In genomic region chr3:160108357-160108756, GRCh38 we compare ENCODE assay signal across 18 cellular contexts.
"Had no signal": no experiment of that assay in that cellular context is flagged by ENCODE, and none has a peak within 500 bp of the region (broad histone marks: within the 10 kb centered on the region; RNA-seq: fewer than 3 reads in every experiment).

No MANE protein-coding gene starts in this region.

- H3K4me1 ChIP-seq: foreskin keratinocyte, right atrium auricular region, thyroid gland, uterus had no signal

- DNase-seq: dermis blood vessel endothelial cell; foreskin keratinocyte; head of caudate nucleus; hippocampal formation; mammary epithelial cell; naive thymus-derived CD4-positive, alpha-beta T cell; ovary; small intestine; stimulated activated CD4-positive, alpha-beta T cell treated with anti-CD3 and anti-CD28 coated beads, Interleukin-4, amount 100 ng/mL, for 1 hour; stimulated activated CD8-positive, alpha-beta memory T cell treated with anti-CD3 and anti-CD28 coated beads, Interleukin-4, amount 100 ng/mL, for 48 hours; stimulated activated naive CD8-positive, alpha-beta T cell treated with anti-CD3 and anti-CD28 coated beads, Interleukin-15, Interleukin-2, amounts not matched to agents 100 U/mL and 50 U/mL, for 24 hours; thyroid gland; upper lobe of left lung; uterus had no signal

- H3K27me3 ChIP-seq: neutrophil, ovary, right atrium auricular region, suprapubic skin, thyroid gland, upper lobe of left lung, uterus had no signal

- H3K4me3 ChIP-seq: ovary, right atrium auricular region, suprapubic skin, thyroid gland, upper lobe of left lung, uterus had no signal

- H3K27ac ChIP-seq: foreskin keratinocyte, neutrophil, ovary, right atrium auricular region, suprapubic skin, thyroid gland, upper lobe of left lung, uterus had no signal

- H3K36me3 ChIP-seq: neutrophil, ovary, right atrium auricular region, suprapubic skin, thyroid gland, upper lobe of left lung, uterus had no signal

- H3K36me3 Mint-ChIP-seq: naive thymus-derived CD4-positive, alpha-beta T cell; stimulated activated effector memory CD8-positive, alpha-beta T cell treated with anti-CD3 and anti-CD28 coated beads, Interleukin-12 subunit alpha, Interleukin-12 subunit beta, amount 100 ng/mL, for 72 hours had no signal

- H3K9me3 Mint-ChIP-seq: naive thymus-derived CD4-positive, alpha-beta T cell; stimulated activated effector memory CD8-positive, alpha-beta T cell treated with anti-CD3 and anti-CD28 coated beads, Interleukin-12 subunit alpha, Interleukin-12 subunit beta, amount 100 ng/mL, for 72 hours had no signal

- H3K4me1 Mint-ChIP-seq: naive thymus-derived CD4-positive, alpha-beta T cell; stimulated activated effector memory CD8-positive, alpha-beta T cell treated with anti-CD3 and anti-CD28 coated beads, Interleukin-12 subunit alpha, Interleukin-12 subunit beta, amount 100 ng/mL, for 72 hours had no signal

- H3K9me3 ChIP-seq: neutrophil, ovary, right atrium auricular region, suprapubic skin, thyroid gland, upper lobe of left lung, uterus had no signal

- H3K27ac Mint-ChIP-seq: naive thymus-derived CD4-positive, alpha-beta T cell; stimulated activated effector memory CD8-positive, alpha-beta T cell treated with anti-CD3 and anti-CD28 coated beads, Interleukin-12 subunit alpha, Interleukin-12 subunit beta, amount 100 ng/mL, for 72 hours had no signal

- H3K4me3 Mint-ChIP-seq: naive thymus-derived CD4-positive, alpha-beta T cell; stimulated activated effector memory CD8-positive, alpha-beta T cell treated with anti-CD3 and anti-CD28 coated beads, Interleukin-12 subunit alpha, Interleukin-12 subunit beta, amount 100 ng/mL, for 72 hours had no signal

- ATAC-seq: foreskin keratinocyte; naive thymus-derived CD4-positive, alpha-beta T cell; stimulated activated effector memory CD8-positive, alpha-beta T cell treated with anti-CD3 and anti-CD28 coated beads, Interleukin-12 subunit alpha, Interleukin-12 subunit beta, amount 100 ng/mL, for 72 hours; stimulated activated naive CD8-positive, alpha-beta T cell treated with anti-CD3 and anti-CD28 coated beads, Interleukin-15, Interleukin-2, amounts not matched to agents 100 U/mL and 50 U/mL, for 24 hours had no signal
